ENCODE assay signal across 2 cellular contexts in genomic region chr10:1020460-1020859, GRCh38.
TF ChIP-seq lines count a peak whose summit lies in the region.

No MANE protein-coding gene starts in this region.

TF ChIP-seq in GM23338, 12 proteins besides CTCF, POLR2A, EP300 and RAD21:
- no peak for TF ChIP-seq CREB1 (CRISPR knock-in tag; IDR thresholded peaks at IDR 0.05; ENCODE audit: low read depth)
- TF ChIP-seq ZNF462 (CRISPR knock-in tag; IDR thresholded peaks at IDR 0.05): no peak
- TF ChIP-seq ZNF114 (CRISPR knock-in tag; IDR thresholded peaks at IDR 0.05): no peak
- TF ChIP-seq ETS1 (IDR thresholded peaks at IDR 0.05): no peak
- TF ChIP-seq ZNF331 (CRISPR knock-in tag; IDR thresholded peaks at IDR 0.05; ENCODE audit: low read depth): no peak
- TF ChIP-seq STAT1 (IDR thresholded peaks at IDR 0.05; ENCODE audit: unreplicated experiment): no peak

TF ChIP-seq in K562, 482 proteins besides CTCF, POLR2A, EP300 and RAD21:
- TF ChIP-seq ZNF583 (CRISPR knock-in tag; IDR thresholded peaks at IDR 0.05) (no peak), PHB (CRISPR knock-in tag; IDR thresholded peaks at IDR 0.05) (no peak), SMAD4 (CRISPR knock-in tag; conservative IDR thresholded peaks at IDR 0.05) (no peak), ZNF165 (CRISPR knock-in tag; IDR thresholded peaks at IDR 0.05; ENCODE audit: borderline replicate concordance) (no peak), MAFK (IDR thresholded peaks at IDR 0.05; ENCODE audit: low read length) (no peak)
